In genomic region chr4:90211174-90211573, GRCh38 we compare ENCODE assay signal across 22 cellular contexts.
DNase-seq lines count a peak whose midpoint lies in the region; ATAC-seq, FAIRE-seq and TF ChIP-seq lines count a peak whose summit lies in the region.
"Had no signal": no experiment of that assay in that cellular context is flagged by ENCODE, and none has a peak within 500 bp of the region (broad histone marks: within the 10 kb centered on the region; RNA-seq: fewer than 3 reads in every experiment).

No MANE protein-coding gene starts in this region.

- ATAC-seq in HG02610 (IDR thresholded peaks at IDR 0.05; ENCODE audit: unreplicated experiment) = peak; percentile 86
- ATAC-seq in GM19455 (IDR thresholded peaks at IDR 0.05; ENCODE audit: unreplicated experiment) = no peak
- no peak for ATAC-seq in HG03432 (IDR thresholded peaks at IDR 0.05; ENCODE audit: unreplicated experiment)

- FAIRE-seq in D721Med (lab: Jason Lieb, UNC) = peak; percentile 21
- FAIRE-seq: GM18507 had no signal

- no peaks in the 10 kb centered on the region for H4K20me1 ChIP-seq in KMS-11 (ENCODE audit: insufficient read depth)

- no peak overlapping the region for H3K4me3 ChIP-seq in KMS-11 (IDR thresholded peaks at IDR 0.05; ENCODE audit: insufficient read depth, low read depth, low read length)
- H3K4me3 ChIP-seq: GM23248 had no signal

- H3K9me3 Mint-ChIP-seq in endothelial cell (ENCODE audit: unreplicated experiment) = no peaks in the 10 kb centered on the region

- H3K79me2 ChIP-seq in KMS-11 (ENCODE audit: insufficient read depth, low read depth) = no peaks in the 10 kb centered on the region

- H3K4me1 Mint-ChIP-seq in endothelial cell (ENCODE audit: unreplicated experiment) = peaks cover 42% of the 10 kb centered on the region

- no peak overlapping the region for H2AFZ ChIP-seq in KMS-11 (ENCODE audit: low read depth)
- H2AFZ ChIP-seq: GM23248 had no signal

- no peaks in the 10 kb centered on the region for H3K36me3 ChIP-seq in KMS-11 (ENCODE audit: insufficient read depth)

- H3K27me3 Mint-ChIP-seq in endothelial cell (ENCODE audit: unreplicated experiment) = no peaks in the 10 kb centered on the region

- peak overlapping the region; percentile 13; the same call in 1 of the 2 replicates for H3K27ac ChIP-seq in KMS-11
- H3K27ac ChIP-seq: GM23248 had no signal

- no peak overlapping the region for H3K4me3 Mint-ChIP-seq in endothelial cell (ENCODE audit: unreplicated experiment)
- H3K4me3 Mint-ChIP-seq: CD14-positive monocyte had no signal

- H3K4me2 ChIP-seq in KMS-11 = peak overlapping the region; percentile 23
- H3K4me2 ChIP-seq: SK-N-SH had no signal

- DNase-seq in D721Med (ENCODE audit: insufficient read length, low spot score) = no peak
- DNase-seq in endothelial cell (ENCODE audit: low spot score) = no peak
- DNase-seq in NCI-H446 (lab: John Stamatoyannopoulos, UW) = no peak
- DNase-seq in GM13977 (ENCODE audit: low spot score) = no peak
- DNase-seq: 8988T, DMS 273 treated with DMSO at 0.1 percent for 48 hours, GDM1, GM23248, HCEC 1CT, NCI-H1105 treated with DMSO at 0.1 percent for 48 hours, NCI-H1694, NCI-H2081 treated with DMSO at 0.1 percent for 48 hours, NCI-H510A, NCI-H748 treated with DMSO at 0.1 percent for 48 hours, SHP77 treated with DMSO at 0.1 percent for 48 hours, SK-N-SH had no signal

- peaks cover 37% of the 10 kb centered on the region for H3K4me1 ChIP-seq in KMS-11 (ENCODE audit: low read depth, poor library complexity, severe bottlenecking)

- H3K27me3 ChIP-seq in KMS-11 (ENCODE audit: insufficient read depth, low read depth) = no peaks in the 10 kb centered on the region

- in situ Hi-C loops in GM13977 (cut with MboI; ENCODE audit: low pct_unique_long_range_greater_than_20kb, low sequenced_read_pairs, unreplicated experiment) = no loop called here

- TF ChIP-seq CTCF in D721Med (IDR thresholded peaks at IDR 0.05; ENCODE audit: insufficient read depth, missing control alignments) (no peak), KMS-11 (conservative IDR thresholded peaks at IDR 0.05; ENCODE audit: low read depth, low read length) (no peak), endothelial cell (IDR thresholded peaks at IDR 0.05; ENCODE audit: unreplicated experiment) (no peak), GM13977 (IDR thresholded peaks at IDR 0.05; ENCODE audit: extremely low read depth, insufficient read depth, missing control alignments) (no peak)

- peak overlapping the region; percentile 98 for H3K27ac Mint-ChIP-seq in endothelial cell (ENCODE audit: unreplicated experiment)
- H3K27ac Mint-ChIP-seq: CD14-positive monocyte had no signal

- peaks cover 3% of the 10 kb centered on the region for H3K36me3 Mint-ChIP-seq in endothelial cell (ENCODE audit: low read depth, unreplicated experiment)
- H3K36me3 Mint-ChIP-seq: CD14-positive monocyte had no signal

- H3K9ac ChIP-seq in KMS-11 = no peak overlapping the region
- H3K9ac ChIP-seq: GM23248, SK-N-SH had no signal
